Comparison of ENCODE assay signal across 35 cellular contexts in the genomic region with DNA sequence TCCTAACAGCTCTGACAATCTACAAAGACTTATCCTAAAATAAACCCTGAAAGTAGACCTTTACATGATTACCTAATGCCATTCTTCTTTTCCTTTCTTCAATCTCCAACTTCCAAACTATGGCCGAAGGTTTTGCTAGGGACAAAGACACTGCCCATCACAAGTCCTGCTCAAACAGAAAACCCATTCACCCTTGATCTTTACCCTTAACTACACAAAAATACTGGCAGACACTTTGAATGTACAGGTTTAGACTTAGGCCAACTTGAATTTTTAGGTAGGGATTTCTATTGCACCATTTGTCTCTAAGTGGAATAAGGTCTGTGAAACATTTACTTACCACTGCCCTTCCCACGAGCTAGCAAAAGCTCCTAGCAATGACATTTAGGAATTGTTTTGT.
"Had no signal": no experiment of that assay in that cellular context is flagged by ENCODE, and none has a peak within 500 bp of the region (broad histone marks: within the 10 kb centered on the region; RNA-seq: fewer than 3 reads in every experiment).

No MANE protein-coding gene starts in this region.

- H3K4me3 ChIP-seq: MG63 had no signal

- H3K27me3 ChIP-seq: MG63 had no signal

- DNase-seq: Karpas-422, Kasumi-1, MG63, MM.1S, MV-4-11, NCI-H1048, NCI-H1092, NCI-H1092 treated with DMSO at 0.1 percent for 48 hours, NCI-H1105, NCI-H1105 treated with DMSO at 0.1 percent for 48 hours, NCI-H1417, NCI-H1417 treated with DMSO at 0.1 percent for 48 hours, NCI-H1436, NCI-H1436 treated with DMSO at 0.1 percent for 48 hours, NCI-H146, NCI-H1694, NCI-H1694 treated with DMSO at 0.1 percent for 48 hours, NCI-H187, NCI-H187 treated with DMSO at 0.1 percent for 48 hours, NCI-H1930, NCI-H2029, NCI-H2029 treated with DMSO at 0.1 percent for 48 hours, NCI-H2081, NCI-H2081 treated with DMSO at 0.1 percent for 48 hours, NCI-H2107, NCI-H2171, NCI-H2171 treated with DMSO at 0.1 percent for 48 hours, NCI-H2227 treated with DMSO at 0.1 percent for 48 hours, NCI-H226, NCI-H345, NCI-H446, NCI-H446 treated with DMSO at 0.1 percent for 48 hours, NCI-H510A, NCI-H510A treated with DMSO at 0.1 percent for 48 hours, NCI-H524 had no signal

- H3K36me3 ChIP-seq: MG63 had no signal
